8 cellular contexts compared by ENCODE assay signal in the genomic region with DNA sequence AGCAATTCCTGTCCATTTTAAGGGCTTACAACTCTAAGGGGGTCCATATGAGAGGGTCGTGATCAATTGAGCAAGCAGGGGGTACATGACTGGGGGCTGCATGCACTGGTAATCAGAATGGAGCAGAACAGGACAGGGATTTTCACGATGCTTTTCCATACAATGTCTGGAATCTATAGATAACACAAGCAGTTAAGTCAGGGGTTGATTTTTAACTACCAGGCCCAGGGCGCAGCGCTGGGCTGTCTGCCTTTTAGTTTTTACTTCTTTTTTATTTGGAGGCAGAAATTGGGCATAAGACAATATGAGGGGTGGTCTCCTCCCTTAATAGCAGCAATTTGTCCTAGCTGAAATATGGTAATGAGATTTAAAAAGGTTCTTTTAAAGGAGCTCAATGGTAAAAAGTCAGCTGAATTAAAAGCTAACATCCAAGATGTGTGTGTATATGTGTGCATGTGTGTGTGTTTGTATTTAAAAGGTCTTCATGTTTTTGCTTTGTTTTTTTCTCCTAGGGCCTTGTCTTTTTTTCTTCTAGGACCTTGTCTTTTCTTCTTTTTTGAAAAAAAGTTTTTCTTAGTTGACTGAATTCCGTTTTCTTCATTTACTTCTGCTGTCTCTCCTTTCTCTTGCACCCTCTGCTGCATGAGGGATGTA.
DNase-seq lines count a peak whose midpoint lies in the region; ATAC-seq, FAIRE-seq and TF ChIP-seq lines count a peak whose summit lies in the region.
"Not testable (repeated sequence)": the region's sequence is repeated elsewhere in the genome, so short reads cannot be mapped to it uniquely, and the experiment has no call there.

No MANE protein-coding gene starts in this region.

- not testable (repeated sequence) for TF ChIP-seq CTCF in Loucy (conservative IDR thresholded peaks at IDR 0.05; ENCODE audit: low read length); HepG2 (CRISPR knock-in tag; IDR thresholded peaks at IDR 0.05); osteoblast (IDR thresholded peaks at IDR 0.05; ENCODE audit: extremely low read depth, low read depth, low read length); thyroid gland (IDR thresholded peaks at IDR 0.05); vagina (IDR thresholded peaks at IDR 0.05)

- not testable (repeated sequence) for H3K79me2 ChIP-seq in Loucy (ENCODE audit: insufficient read depth, low read length); HepG2 (ENCODE audit: insufficient read depth, low read length); osteoblast (ENCODE audit: insufficient read depth, low read length)

- 1% methylated on average over 5 of the region's 5 CpGs for WGBS in HepG2 (ENCODE audit: low lambda C conversion rate)
- whole genome bisulfite sequencing in thyroid gland, 2 donors = 79 to 82% methylated on average over 5 of the region's 5 CpGs

- CTCF ChIA-PET in CD8-positive, alpha-beta memory T cell (lab: Charles Lee) = interaction anchor here (2.3 kb wide), 1 partner anchor 23 kb away, joined by 7 read pairs; no protein-coding TSS in a partner anchor
- CTCF ChIA-PET in HepG2 (lab: Yijun Ruan, JAX; ENCODE audit: low intra/inter-chr PET ratio, low total read pairs) = interaction anchor here (1.2 kb wide), 1 partner anchor 23 kb away, joined by 3 read pairs; no protein-coding TSS in a partner anchor

- not testable (repeated sequence) for TF ChIP-seq POLR2A in HepG2 (IDR thresholded peaks at IDR 0.05; ENCODE audit: insufficient read depth in 1 of 2, low read depth in 2 of 2, low read length in 2 of 2); thyroid gland (IDR thresholded peaks at IDR 0.05); vagina (IDR thresholded peaks at IDR 0.05)

- not testable (repeated sequence) for H3K36me3 Mint-ChIP-seq in CD8-positive, alpha-beta memory T cell; dendritic cell treated with granulocyte-macrophage colony-stimulating factor and Interleukin-4, amounts not matched to agents 40 ng/mL and 50 ng/mL, for 4 days (ENCODE audit: low read depth)

- H3K4me3 Mint-ChIP-seq in CD8-positive, alpha-beta memory T cell; dendritic cell treated with granulocyte-macrophage colony-stimulating factor and Interleukin-4, amounts not matched to agents 40 ng/mL and 50 ng/mL, for 4 days: not testable (repeated sequence)

- peaks cover 11 to 24% (median 18%) of the 10 kb centered on the region in 5 donors for H3K9me3 Mint-ChIP-seq in CD8-positive, alpha-beta memory T cell
- peaks cover 16% of the 10 kb centered on the region for H3K9me3 Mint-ChIP-seq in dendritic cell treated with granulocyte-macrophage colony-stimulating factor and Interleukin-4, amounts not matched to agents 40 ng/mL and 50 ng/mL, for 4 days

- peak overlapping the region; percentile 16 for H3K27ac ChIP-seq in CD8-positive, alpha-beta memory T cell (ENCODE audit: low read depth, low read length)
- H3K27ac ChIP-seq in HepG2 (ENCODE audit: extremely low read length, insufficient read depth, low read length); osteoblast (ENCODE audit: low read depth, low read length): not testable (repeated sequence)
- peak overlapping the region in 2 of 3 donors; percentile 52 to 74 for H3K27ac ChIP-seq in thyroid gland
- H3K27ac ChIP-seq in vagina = peak overlapping the region; percentile 66

- BruUV-seq in HepG2 (replicated peaks; lab: Mats Ljungman, UMichigan) = not testable (repeated sequence)

- H3K36me3 ChIP-seq in CD8-positive, alpha-beta memory T cell (ENCODE audit: insufficient read depth, low read length); Loucy (ENCODE audit: insufficient read depth, low read length); adipocyte (ENCODE audit: control insufficient read depth, insufficient read depth, low read length, severe bottlenecking); HepG2 (replicated peaks in 1 of 2; ENCODE audit: control insufficient read depth in 1 of 2, insufficient read depth in 2 of 2, low read length in 2 of 2); osteoblast (ENCODE audit: insufficient read depth, low read length); thyroid gland; vagina: not testable (repeated sequence)

- H3K4me1 ChIP-seq in CD8-positive, alpha-beta memory T cell (ENCODE audit: insufficient read depth, low read length); osteoblast (ENCODE audit: insufficient read depth, low read length); thyroid gland; vagina: not testable (repeated sequence)
- peaks cover 15% of the 10 kb centered on the region for H3K4me1 ChIP-seq in Loucy (ENCODE audit: insufficient read depth, low read length, poor library complexity, severe bottlenecking)
- peaks cover 24% of the 10 kb centered on the region for H3K4me1 ChIP-seq in adipocyte (ENCODE audit: control insufficient read depth, insufficient read depth, low read length)
- H3K4me1 ChIP-seq in HepG2 (ENCODE audit: insufficient read depth, low read length) = peaks cover 15% of the 10 kb centered on the region

- H3K9me2 ChIP-seq in Loucy (replicated peaks; ENCODE audit: low read depth, low read length) = not testable (repeated sequence)

- POLR2A ChIA-PET in CD8-positive, alpha-beta memory T cell (lab: Charles Lee); HepG2 (lab: Yijun Ruan, JAX): not testable (repeated sequence)

- not testable (repeated sequence) for DNase-seq in CD8-positive, alpha-beta memory T cell; adipocyte (ENCODE audit: low read depth); HepG2 (ENCODE audit: low spot score); osteoblast (ENCODE audit: insufficient read length, low spot score, missing footprints); thyroid gland; vagina (ENCODE audit: extremely low spot score in 2 of 2)

- not testable (repeated sequence) for TF ChIP-seq RAD21 in HepG2 (CRISPR knock-in tag; IDR thresholded peaks at IDR 0.05)

- ATAC-seq in HepG2 = peak; percentile 26; the same call in 1 of the 3 replicates

- H3K4me1 Mint-ChIP-seq in CD8-positive, alpha-beta memory T cell = not testable (repeated sequence)
- H3K4me1 Mint-ChIP-seq in dendritic cell treated with granulocyte-macrophage colony-stimulating factor and Interleukin-4, amounts not matched to agents 40 ng/mL and 50 ng/mL, for 4 days (ENCODE audit: low read depth) = peaks cover 17% of the 10 kb centered on the region

- not testable (repeated sequence) for H3K27ac Mint-ChIP-seq in CD8-positive, alpha-beta memory T cell
- H3K27ac Mint-ChIP-seq in dendritic cell treated with granulocyte-macrophage colony-stimulating factor and Interleukin-4, amounts not matched to agents 40 ng/mL and 50 ng/mL, for 4 days = peak overlapping the region; percentile 73

- H3K4me2 ChIP-seq in Loucy (ENCODE audit: low read depth, low read length, poor library complexity, severe bottlenecking) = not testable (repeated sequence)
- H3K4me2 ChIP-seq in HepG2 (ENCODE audit: low read depth, low read length) (peak overlapping the region; percentile 58), osteoblast (ENCODE audit: insufficient read depth, low read length) (peak overlapping the region; percentile 31)

- not testable (repeated sequence) for TF ChIP-seq EP300 in HepG2 (IDR thresholded peaks at IDR 0.05; ENCODE audit: low read depth in 2 of 2, low read length in 2 of 2); HepG2 (CRISPR knock-in tag; IDR thresholded peaks at IDR 0.05; ENCODE audit: borderline replicate concordance)

- H3K4me3 ChIP-seq in CD8-positive, alpha-beta memory T cell (ENCODE audit: low read length); Loucy (ENCODE audit: low read length, poor library complexity, severe bottlenecking); adipocyte (ENCODE audit: low read length); HepG2 (replicated peaks in 1 of 3; ENCODE audit: insufficient read depth in 1 of 3, low read depth in 2 of 3, low read length in 3 of 3); osteoblast (ENCODE audit: insufficient read depth, low read length); thyroid gland (replicated peaks in 1 of 3); vagina: not testable (repeated sequence)

- H3F3A ChIP-seq in Loucy (ENCODE audit: low read depth) = not testable (repeated sequence)

- in situ Hi-C loops in HepG2 (cut with HindIII; ENCODE audit: extremely low pct_ligation_motif_present, low pct_unique_long_range_greater_than_20kb) = loop anchor here (25.0 kb wide), 1 partner anchor 318 kb away; a partner anchor contains a TSS

- H2AFZ ChIP-seq in Loucy (ENCODE audit: low read length) = peak overlapping the region; percentile 61
- H2AFZ ChIP-seq in HepG2 (ENCODE audit: low read length); osteoblast (ENCODE audit: low read length): not testable (repeated sequence)

- FAIRE-seq in HepG2 (lab: Jason Lieb, UNC) = not testable (repeated sequence)

- not testable (repeated sequence) for H3K27me3 ChIP-seq in CD8-positive, alpha-beta memory T cell (ENCODE audit: insufficient read depth, low read length, poor library complexity, severe bottlenecking); Loucy (ENCODE audit: insufficient read depth, low read length, poor library complexity, severe bottlenecking); adipocyte (replicated peaks; ENCODE audit: control insufficient read depth, insufficient read depth, low read length); HepG2 (ENCODE audit: control insufficient read depth in 1 of 2, insufficient read depth in 2 of 2, low read length in 2 of 2); osteoblast (ENCODE audit: insufficient read depth, low read length); thyroid gland; vagina

- H3K9me3 ChIP-seq in CD8-positive, alpha-beta memory T cell (ENCODE audit: low read length); Loucy (ENCODE audit: insufficient read depth, low read depth, low read length); osteoblast (ENCODE audit: low read depth, low read length); thyroid gland; vagina: not testable (repeated sequence)
- H3K9me3 ChIP-seq in adipocyte (ENCODE audit: control insufficient read depth, low read length) (peaks cover 10% of the 10 kb centered on the region), HepG2 (ENCODE audit: low read length) (peaks cover 10% of the 10 kb centered on the region)

- not testable (repeated sequence) for H4K20me1 ChIP-seq in Loucy (ENCODE audit: insufficient read depth, low read length, poor library complexity, severe bottlenecking); HepG2 (ENCODE audit: insufficient read depth, low read length); osteoblast (ENCODE audit: insufficient read depth, low read length)

- H3K9ac ChIP-seq in Loucy (ENCODE audit: low read depth, low read length, poor library complexity, severe bottlenecking); HepG2 (ENCODE audit: insufficient read depth, low read depth, low read length): not testable (repeated sequence)
- H3K9ac ChIP-seq in adipocyte (ENCODE audit: low read length) = peak overlapping the region; percentile 16

- not testable (repeated sequence) for H3K27me3 Mint-ChIP-seq in CD8-positive, alpha-beta memory T cell; dendritic cell treated with granulocyte-macrophage colony-stimulating factor and Interleukin-4, amounts not matched to agents 40 ng/mL and 50 ng/mL, for 4 days

- intact Hi-C loops in dendritic cell treated with granulocyte-macrophage colony-stimulating factor and Interleukin-4, amounts not matched to agents 40 ng/mL and 50 ng/mL, for 4 days (cut with micrococcal nuclease); thyroid gland (cut with DNase I); vagina (cut with DNase I): not testable (repeated sequence)
- intact Hi-C loops in HepG2 (cut with micrococcal nuclease; ENCODE audit: unreplicated experiment) = loop anchor here (1.0 kb wide), 1 partner anchor 23 kb away; no protein-coding TSS in a partner anchor
